ENCODE assay signal across 8 cellular contexts in genomic region chr13:93226623-93227279, GRCh38. TPM values are rescaled to one million over a fixed set of nuclear protein-coding genes. Genes with fewer than 3 reads are reported as not detected.
DNase-seq lines count a peak whose midpoint lies in the region; ATAC-seq, FAIRE-seq and TF ChIP-seq lines count a peak whose summit lies in the region.

TSS of gene GPC6 (plus strand) at chr13:93226807.

- peak within 1 kb of the TSS; percentile 24 to 34 for H3K4me3 ChIP-seq in body of pancreas
- peak within 1 kb of the TSS; percentile 79 for H3K4me3 ChIP-seq in iPS-20b (ENCODE audit: low read length)
- H3K4me3 ChIP-seq in small intestine (ENCODE audit: low read depth in 1 of 2, low read length in 2 of 2): peak within 1 kb of the TSS; percentile 4 to 28

- intact Hi-C loops in body of pancreas (cut with DNase I): no loop called here

- DNase-seq in GM04503 (ENCODE audit: low read depth) (peak; percentile 86), NCI-H2171 treated with DMSO at 0.1 percent for 48 hours (lab: John Stamatoyannopoulos, UW) (peak; percentile 99), body of pancreas (peak in 2 of 4 donors; percentile 45 to 59), small intestine (no peak), T-helper 2 cell (no peak)

- H3K36me3 ChIP-seq in body of pancreas (replicated peaks in 1 of 2; ENCODE audit: insufficient read depth in 1 of 2, low read depth in 2 of 2): no peaks in the 10 kb centered on the region
- H3K36me3 ChIP-seq in iPS-20b (ENCODE audit: insufficient read depth, low read depth, low read length): no peaks in the 10 kb centered on the region
- H3K36me3 ChIP-seq in small intestine (ENCODE audit: control insufficient read depth in 2 of 2, insufficient read depth in 2 of 2, low read length in 2 of 2): no peaks in the 10 kb centered on the region

- H3K27ac ChIP-seq in body of pancreas (peak within 1 kb of the TSS in 1 of 4 donors; percentile 38), iPS-20b (ENCODE audit: low read length) (no peak within 1 kb of the TSS), small intestine (ENCODE audit: low read depth in 1 of 2, low read length in 1 of 2) (peak within 1 kb of the TSS in 1 of 2 donors; percentile 77)

- no peak for TF ChIP-seq POLR2A in body of pancreas (IDR thresholded peaks at IDR 0.05)

- 1% methylated on average over 30 to 31 of the region's 31 CpGs for WGBS in body of pancreas, 2 donors
- WGBS in small intestine, 3 donors: 3 to 9% (median 5%) methylated on average over 31 of the region's 31 CpGs

- H3K4me1 ChIP-seq in body of pancreas (peaks cover 26% of the 10 kb centered on the region), iPS-20b (ENCODE audit: insufficient read depth, low read length) (peaks cover 43% of the 10 kb centered on the region), small intestine (ENCODE audit: control insufficient read depth in 2 of 2, insufficient read depth in 1 of 2, low read depth in 1 of 2, low read length in 1 of 2) (no peaks in the 10 kb centered on the region)

- FAIRE-seq in small intestine (lab: Jason Lieb, UNC): no peak

- ATAC-seq in body of pancreas: peak; percentile 39
- ATAC-seq in HG02642 (IDR thresholded peaks at IDR 0.05; ENCODE audit: poor library complexity, unreplicated experiment): no peak
- no peak for ATAC-seq in HG02884 (IDR thresholded peaks at IDR 0.05; ENCODE audit: unreplicated experiment)

- H3K9me3 ChIP-seq in body of pancreas: no peaks in the 10 kb centered on the region
- H3K9me3 ChIP-seq in iPS-20b (ENCODE audit: insufficient read depth, low read depth, low read length): no peaks in the 10 kb centered on the region
- no peaks in the 10 kb centered on the region for H3K9me3 ChIP-seq in small intestine (ENCODE audit: control insufficient read depth, low read depth)

- peak within 1 kb of the TSS; percentile 86 for H3K9ac ChIP-seq in iPS-20b (ENCODE audit: low read depth, low read length)

- no peaks in the 10 kb centered on the region for H3K27me3 ChIP-seq in body of pancreas
- H3K27me3 ChIP-seq in iPS-20b (ENCODE audit: insufficient read depth, low read length): peaks cover 28% of the 10 kb centered on the region; the same call in 1 of the 2 replicates
- peaks cover 7 to 16% of the 10 kb centered on the region in 2 donors for H3K27me3 ChIP-seq in small intestine (ENCODE audit: control insufficient read depth in 2 of 2, insufficient read depth in 2 of 2, low read length in 2 of 2)

- no peak for TF ChIP-seq CTCF in body of pancreas (IDR thresholded peaks at IDR 0.05)

RNA-seq across cellular contexts. Expression of gene GPC6, which starts in this region (rescaled TPM):
- 1 to 10 TPM; 1.6 to 4.0 TPM for total RNA-seq in body of pancreas
- 1 to 10 TPM in 1 of 3 donors, under 1 TPM in 2; 0.22 to 2.3 (median 0.54) TPM for polyA plus RNA-seq in small intestine

Comparison
In these comparisons a context has a peak if more than half of its experiments do, and no peak if none do; other contexts are left out.
1. DNase-seq: peak in GM04503 (single experiment) and NCI-H2171 treated with DMSO at 0.1 percent for 48 hours (single experiment); none in small intestine (single experiment) and T-helper 2 cell (0 of 5).
2. H3K4me3 ChIP-seq: peak in every context shown above with its lines; median percentile 79 in iPS-20b; 29 in body of pancreas; 16 in small intestine.